Comparison of ENCODE assay signal across 8 cellular contexts in the genomic region with DNA sequence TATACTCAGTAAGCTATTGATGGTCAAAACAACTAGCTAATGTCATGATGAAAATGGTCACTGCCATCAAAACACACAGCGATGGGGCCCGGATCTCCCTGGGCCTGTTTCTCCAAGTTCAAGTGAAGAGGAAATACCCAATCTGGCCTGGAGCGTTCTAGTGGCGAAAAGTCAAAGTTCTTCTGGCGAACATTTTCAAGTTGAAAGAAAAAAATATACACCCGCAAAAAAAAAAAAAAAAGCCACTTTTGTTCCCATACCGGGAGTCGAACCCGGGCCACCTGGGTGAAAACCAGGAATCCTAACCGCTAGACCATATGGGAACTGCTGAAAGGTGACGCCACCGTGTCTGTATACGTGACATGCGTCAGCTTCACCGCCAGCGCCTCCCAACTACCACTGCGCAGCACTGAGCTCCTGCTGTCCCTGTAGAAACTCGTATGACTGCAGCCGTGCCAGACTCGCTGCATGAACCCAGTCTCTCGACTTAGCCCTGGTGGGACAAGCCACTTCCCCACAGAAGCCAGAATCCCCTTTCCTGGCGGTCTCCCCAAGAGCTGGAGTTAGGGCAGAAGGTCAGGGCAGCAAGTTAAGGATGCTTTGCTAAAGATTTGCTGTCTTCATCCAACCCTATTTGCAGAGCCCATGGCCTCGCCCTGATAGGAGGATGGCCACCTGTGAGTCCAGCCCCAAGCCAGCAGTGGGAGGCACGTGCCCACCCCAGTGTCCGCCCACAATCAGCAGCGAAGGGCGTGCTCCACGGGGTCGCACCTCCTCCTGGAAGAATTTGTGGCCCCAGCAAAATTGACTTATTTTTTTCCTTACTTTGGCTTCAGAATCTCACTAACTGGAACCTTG. TPM values are rescaled to one million over a fixed set of nuclear protein-coding genes. Genes with fewer than 3 reads are reported as not detected.
DNase-seq lines count a peak whose midpoint lies in the region; ATAC-seq, FAIRE-seq and TF ChIP-seq lines count a peak whose summit lies in the region.

No MANE protein-coding gene starts in this region.

- peak; percentile 65 for ATAC-seq in K562
- no peak for ATAC-seq in HG03457 (IDR thresholded peaks at IDR 0.05; ENCODE audit: unreplicated experiment)

- FAIRE-seq in K562 (lab: Jason Lieb, UNC) = peak; percentile 78

- CTCF ChIA-PET in Caco-2 (lab: Charles Lee) = no interaction called here
- CTCF ChIA-PET in SK-N-SH (lab: Yijun Ruan, JAX) = interaction anchor here (1.0 to 7.6 kb wide), 3 partner anchors 19 to 407 kb away, joined by 4 to 113 read pairs (median 5); a partner anchor contains a TSS
- CTCF ChIA-PET in K562 (lab: Yijun Ruan, JAX; ENCODE audit: low intra/inter-chr PET ratio) = interaction anchor here (0.6 kb wide), 1 partner anchor 181 kb away, joined by 4 read pairs; no protein-coding TSS in a partner anchor

- H3K36me3 Mint-ChIP-seq in Caco-2 (ENCODE audit: insufficient read depth, unreplicated experiment) = peaks cover 40% of the 10 kb centered on the region

- BruUV-seq in Caco-2 (replicated peaks; lab: Mats Ljungman, UMichigan) (no TSS peak), K562 (replicated peaks; lab: Mats Ljungman, UMichigan) (no TSS peak)

- H3K36me3 ChIP-seq in Caco-2 (ENCODE audit: control insufficient read depth, insufficient read depth, low read length) (no peaks in the 10 kb centered on the region), SK-N-SH (replicated peaks in 1 of 2; ENCODE audit: control insufficient read depth in 1 of 2, insufficient read depth in 2 of 2, low read length in 1 of 2) (peaks cover 3 to 13% of the 10 kb centered on the region in 2 experiments), K562 (ENCODE audit: control insufficient read depth, insufficient read depth, low read length) (peaks cover 20% of the 10 kb centered on the region), hepatocyte (replicated peaks; ENCODE audit: insufficient read depth, low read depth) (no peaks in the 10 kb centered on the region)

- peak overlapping the region; percentile 32 for H3K4me3 ChIP-seq in Caco-2 (ENCODE audit: low read depth, low read length)
- peak overlapping the region; percentile 58 to 64 for H3K4me3 ChIP-seq in SK-N-SH (ENCODE audit: low read depth in 2 of 2, low read length in 1 of 2)
- peak overlapping the region; percentile 44 for H3K4me3 ChIP-seq in K562
- peak overlapping the region; percentile 2 for H3K4me3 ChIP-seq in hepatocyte

- 9% methylated on average over 21 of the region's 29 CpGs for WGBS in SK-N-SH (ENCODE audit: low lambda C conversion rate)
- 5% methylated on average over 28 of the region's 29 CpGs for WGBS in K562 (ENCODE audit: insufficient coverage, low coverage, missing lambda C conversion rate)
- 7% methylated on average over 29 of the region's 29 CpGs for WGBS in hepatocyte (ENCODE audit: low lambda C conversion rate, missing lambda C conversion rate)

- H3K79me2 ChIP-seq in SK-N-SH (ENCODE audit: insufficient read depth) = no peaks in the 10 kb centered on the region; the same call in 1 of the 2 replicates
- peaks cover 19% of the 10 kb centered on the region for H3K79me2 ChIP-seq in K562 (ENCODE audit: control insufficient read depth, insufficient read depth, low read length)
- H3K79me2 ChIP-seq in hepatocyte = peaks cover 5% of the 10 kb centered on the region

- peak overlapping the region; percentile 75; the same call in 1 of the 2 replicates for H2AFZ ChIP-seq in SK-N-SH (ENCODE audit: low read depth)
- peak overlapping the region; percentile 85 for H2AFZ ChIP-seq in K562 (ENCODE audit: low read depth, low read length)
- H2AFZ ChIP-seq in hepatocyte = peak overlapping the region; percentile 20

- H3K4me2 ChIP-seq in SK-N-SH (peak overlapping the region; percentile 74), K562 (ENCODE audit: insufficient read depth, low read length) (peak overlapping the region; percentile 92), hepatocyte (peak overlapping the region; percentile 76)

- H3K4me1 ChIP-seq in Caco-2 = peaks cover 3% of the 10 kb centered on the region; the same call in 1 of the 2 replicates
- H3K4me1 ChIP-seq in SK-N-SH (ENCODE audit: control insufficient read depth in 1 of 2, insufficient read depth in 2 of 2, low read depth in 1 of 2, low read length in 1 of 2) = peaks cover 7 to 23% of the 10 kb centered on the region in 2 experiments; a peak in 3 of 4 replicates
- peaks cover 36 to 51% of the 10 kb centered on the region in 2 experiments for H3K4me1 ChIP-seq in K562 (replicated peaks in 1 of 2; ENCODE audit: control insufficient read depth in 2 of 2, insufficient read depth in 2 of 2, low read length in 2 of 2)
- H3K4me1 ChIP-seq in hepatocyte (ENCODE audit: insufficient read depth) = peaks cover 7% of the 10 kb centered on the region

- POLR2A ChIA-PET in Caco-2 (lab: Charles Lee) (no interaction called here), SK-N-SH (lab: Yijun Ruan, JAX) (interaction anchor here (0.7 kb wide), 1 partner anchor 133 kb away, joined by 5 read pairs; no protein-coding TSS in a partner anchor), K562 (lab: Yijun Ruan, JAX) (interaction anchor here (0.7 to 1.8 kb wide), 4 partner anchors 19 to 156 kb away, joined by 3 to 7 read pairs (median 3); a partner anchor contains a TSS)

- H3F3A ChIP-seq in SK-N-SH (replicated peaks; ENCODE audit: insufficient read depth) = peaks cover 15% of the 10 kb centered on the region

- DNase-seq in Caco-2 (peak; percentile 74 to 75), HuH-7.5 (ENCODE audit: low spot score) (peak; percentile 48), SK-N-SH (peak; percentile 87), K562 (ENCODE audit: extremely low read depth in 1 of 4, low spot score in 3 of 4) (peak; percentile 74 to 86 (median 82)), hepatocyte (ENCODE audit: low spot score) (peak; percentile 93), renal cortical epithelial cell (ENCODE audit: low read depth) (peak; percentile 63), NOMO-1 treated with dmso at 0.1 percent for 144 hours (lab: John Stamatoyannopoulos, UW; ENCODE audit: unreplicated experiment) (no peak)

- TF ChIP-seq POLR2A in K562 (conservative IDR thresholded peaks at IDR 0.05) = peak; percentile 93

- H3K9me3 Mint-ChIP-seq in Caco-2 (ENCODE audit: unreplicated experiment) = no peaks in the 10 kb centered on the region

- H3K4me1 Mint-ChIP-seq in Caco-2 (ENCODE audit: low read depth, unreplicated experiment) = peaks cover 13% of the 10 kb centered on the region

- no peaks in the 10 kb centered on the region for H3K27me3 ChIP-seq in Caco-2 (replicated peaks; ENCODE audit: control insufficient read depth, insufficient read depth, low read length)
- H3K27me3 ChIP-seq in SK-N-SH (ENCODE audit: insufficient read depth) = no peaks in the 10 kb centered on the region
- no peaks in the 10 kb centered on the region for H3K27me3 ChIP-seq in K562 (ENCODE audit: control insufficient read depth in 2 of 2, insufficient read depth in 2 of 2, low read length in 2 of 2)
- no peaks in the 10 kb centered on the region for H3K27me3 ChIP-seq in hepatocyte

- peak in 1 of 2 experiments; percentile 26; a peak in 1 of 4 replicates for TF ChIP-seq EP300 in SK-N-SH (IDR thresholded peaks at IDR 0.05; ENCODE audit: borderline replicate concordance in 1 of 2, low read depth in 1 of 2, low read length in 1 of 2)
- peak; percentile 76 for TF ChIP-seq EP300 in K562 (IDR thresholded peaks at IDR 0.05; ENCODE audit: low read length)

- TF ChIP-seq CTCF in Caco-2 (IDR thresholded peaks at IDR 0.05; ENCODE audit: insufficient read depth in 1 of 2, low read depth in 1 of 2, low read length in 1 of 2, severe bottlenecking in 1 of 2, unreplicated experiment in 1 of 2) (no peak), SK-N-SH (IDR thresholded peaks at IDR 0.05) (0 out of 2 replicates have a peak, but pooled peaks have one; percentile 7), K562 (IDR thresholded peaks at IDR 0.05 in 2 of 3, conservative IDR thresholded peaks at IDR 0.05 in 1 of 3; ENCODE audit: insufficient read depth in 2 of 3, low read depth in 1 of 3, low read length in 3 of 3) (no peak), hepatocyte (IDR thresholded peaks at IDR 0.05; ENCODE audit: poor library complexity) (no peak)

- no peaks in the 10 kb centered on the region for H4K20me1 ChIP-seq in SK-N-SH (ENCODE audit: insufficient read depth)
- H4K20me1 ChIP-seq in K562 (replicated peaks; ENCODE audit: control insufficient read depth, insufficient read depth, low read length) = no peaks in the 10 kb centered on the region
- no peaks in the 10 kb centered on the region for H4K20me1 ChIP-seq in hepatocyte (ENCODE audit: insufficient read depth, poor library complexity, severe bottlenecking)

- in situ Hi-C loops in K562 (cut with MboI) = loop anchor here (5.0 to 25.0 kb wide), 3 partner anchors 155 to 1175 kb away; a partner anchor contains a TSS

- H3K27ac Mint-ChIP-seq in Caco-2 (ENCODE audit: unreplicated experiment) = peak overlapping the region; percentile 83

- H3K9me3 ChIP-seq in Caco-2 = no peaks in the 10 kb centered on the region
- H3K9me3 ChIP-seq in SK-N-SH = no peaks in the 10 kb centered on the region
- no peaks in the 10 kb centered on the region for H3K9me3 ChIP-seq in K562 (replicated peaks; ENCODE audit: control insufficient read depth, insufficient read depth, low read depth, low read length)
- no peaks in the 10 kb centered on the region for H3K9me3 ChIP-seq in hepatocyte (ENCODE audit: low read depth)

- peak overlapping the region; percentile 42 to 81 for H3K27ac ChIP-seq in SK-N-SH (ENCODE audit: low read depth in 2 of 2, low read length in 1 of 2)
- H3K27ac ChIP-seq in K562 (ENCODE audit: extremely low read depth, low read depth, low read length) = peak overlapping the region; percentile 78
- peak overlapping the region; percentile 61 for H3K27ac ChIP-seq in hepatocyte

- no peaks in the 10 kb centered on the region for H3K9me2 ChIP-seq in SK-N-SH
- no peaks in the 10 kb centered on the region for H3K9me2 ChIP-seq in hepatocyte (replicated peaks; ENCODE audit: insufficient read depth)

- peak overlapping the region; percentile 70 for H3K4me3 Mint-ChIP-seq in Caco-2 (ENCODE audit: unreplicated experiment)

- TF ChIP-seq RAD21 in SK-N-SH (IDR thresholded peaks at IDR 0.05; ENCODE audit: low read length) (no peak), K562 (CRISPR knock-in tag; conservative IDR thresholded peaks at IDR 0.05 in 1 of 2, IDR thresholded peaks at IDR 0.05 in 1 of 2) (no peak)

- intact Hi-C loops in Caco-2 (cut with micrococcal nuclease; ENCODE audit: unreplicated experiment) (no loop called here), K562 (cut with micrococcal nuclease) (no loop called here)

- no peaks in the 10 kb centered on the region for H3K9me1 ChIP-seq in K562 (ENCODE audit: control insufficient read depth, insufficient read depth, low read length)

- 0 out of 2 replicates have a peak overlapping the region, but pooled peaks have one; percentile 5 for H3K9ac ChIP-seq in SK-N-SH
- peak overlapping the region; percentile 68 to 89 for H3K9ac ChIP-seq in K562 (ENCODE audit: insufficient read depth in 1 of 2, low read depth in 2 of 2, low read length in 2 of 2)

- H3K27me3 Mint-ChIP-seq in Caco-2 (ENCODE audit: insufficient read depth, unreplicated experiment) = peaks cover 2% of the 10 kb centered on the region

RNA-seq across cellular contexts. Expression of a gene that starts 5.6 kb away (rescaled TPM):
- total RNA-seq in Caco-2 (2022) (105 and 120 TPM in 2 replicates), K562 (2014; rRNA removed) (187 and 239 TPM in 2 replicates), K562 (2014; rRNA removed; fragmentation: Illumina TruSeq; extraction: Trizol) (42.1 and 52.9 TPM in 2 replicates), K562 (2015; rRNA removed; fragmentation: Illumina TruSeq; extraction: Trizol) (97.8 and 103 TPM in 2 replicates), K562 (2021) (164 and 167 TPM in 2 replicates), hepatocyte (49.1 and 52.4 TPM in 2 replicates), renal cortical epithelial cell (96.5 and 102 TPM in 2 replicates)
- polyA plus RNA-seq in SK-N-SH (2012; rRNA removed) (247 and 252 TPM in 2 replicates), K562 (2011; rRNA removed) (127 and 158 TPM in 2 replicates), K562 (2014; fragmentation: Illumina TruSeq; extraction: Trizol) (100.0 and 155 TPM in 2 replicates), K562 (2014; fragmentation: Nextera tagmentation; extraction: Ambion mirVana) (10 to 100 TPM; 35.4 to 53.3 TPM), K562 (2014; rRNA removed) (209 and 231 TPM in 2 replicates), hepatocyte (56.4 and 80.9 TPM in 2 replicates)
- 119 and 157 TPM in 2 replicates for polyA plus RNA-seq in SK-N-SH (2012; cell fraction: cytosol; rRNA removed)
- polyA plus RNA-seq in SK-N-SH (2012; cell fraction: nucleus; rRNA removed) = 491 and 516 TPM in 2 replicates
- total RNA-seq in K562 (2011; cell fraction: chromatin; rRNA removed; ENCODE audit: low replicate concordance) = 74.0 and 256 TPM in 2 replicates
- total RNA-seq in K562 (2011; cell fraction: nucleolus; rRNA removed) = 209 and 220 TPM in 2 replicates
- total RNA-seq in K562 (2011; cell fraction: nucleoplasm; rRNA removed) = 139 and 147 TPM in 2 replicates
- polyA plus RNA-seq in K562 (2011; cell fraction: cytosol; rRNA removed) = 271 and 517 TPM in 2 replicates
- 407 and 557 TPM in 2 replicates for polyA plus RNA-seq in K562 (2011; cell fraction: nucleus; rRNA removed)
- polyA plus RNA-seq in K562 (2012) = 134 and 149 TPM in 2 replicates
- 51.7 and 70.1 TPM in 2 replicates for polyA minus RNA-seq in K562 (2011; rRNA and poly(A)+ RNA removed)
- polyA minus RNA-seq in K562 (2011; cell fraction: cytosol; rRNA and poly(A)+ RNA removed) = 78.1 and 83.2 TPM in 2 replicates
- polyA minus RNA-seq in K562 (2011; cell fraction: nucleus; rRNA and poly(A)+ RNA removed) = 115 and 121 TPM in 2 replicates

RNA-seq across cellular contexts. Expression of a gene that starts 18.8 kb away (rescaled TPM):
- total RNA-seq in Caco-2 (2022) (46.5 and 51.0 TPM in 2 replicates), K562 (2014; rRNA removed) (49.6 and 57.0 TPM in 2 replicates), K562 (2014; rRNA removed; fragmentation: Illumina TruSeq; extraction: Trizol) (36.9 and 37.6 TPM in 2 replicates), K562 (2015; rRNA removed; fragmentation: Illumina TruSeq; extraction: Trizol) (35.2 and 38.5 TPM in 2 replicates), K562 (2021) (64.0 and 64.4 TPM in 2 replicates), hepatocyte (34.8 and 35.7 TPM in 2 replicates), renal cortical epithelial cell (9.2 and 32.4 TPM in 2 replicates)
- polyA plus RNA-seq in SK-N-SH (2012; rRNA removed) (30.4 and 31.7 TPM in 2 replicates), K562 (2011; rRNA removed) (51.0 and 58.7 TPM in 2 replicates), K562 (2014; fragmentation: Illumina TruSeq; extraction: Trizol) (79.5 and 90.7 TPM in 2 replicates), K562 (2014; fragmentation: Nextera tagmentation; extraction: Ambion mirVana) (10 to 100 TPM; 11.6 to 19.3 TPM), K562 (2014; rRNA removed) (67.4 and 76.7 TPM in 2 replicates), hepatocyte (34.7 and 41.6 TPM in 2 replicates)
- 15.8 and 19.8 TPM in 2 replicates for polyA plus RNA-seq in SK-N-SH (2012; cell fraction: cytosol; rRNA removed)
- 144 and 155 TPM in 2 replicates for polyA plus RNA-seq in SK-N-SH (2012; cell fraction: nucleus; rRNA removed)
- total RNA-seq in K562 (2011; cell fraction: chromatin; rRNA removed; ENCODE audit: low replicate concordance) = 213 and 354 TPM in 2 replicates
- total RNA-seq in K562 (2011; cell fraction: nucleolus; rRNA removed) = 191 TPM in 2 replicates
- 220 and 291 TPM in 2 replicates for total RNA-seq in K562 (2011; cell fraction: nucleoplasm; rRNA removed)
- polyA plus RNA-seq in K562 (2011; cell fraction: cytosol; rRNA removed) = 53.2 and 74.2 TPM in 2 replicates
- polyA plus RNA-seq in K562 (2011; cell fraction: nucleus; rRNA removed) = 140 and 232 TPM in 2 replicates
- 44.4 and 61.5 TPM in 2 replicates for polyA plus RNA-seq in K562 (2012)
- polyA minus RNA-seq in K562 (2011; rRNA and poly(A)+ RNA removed) = 42.3 and 45.7 TPM in 2 replicates
- 31.4 and 33.8 TPM in 2 replicates for polyA minus RNA-seq in K562 (2011; cell fraction: cytosol; rRNA and poly(A)+ RNA removed)
- 74.3 and 76.3 TPM in 2 replicates for polyA minus RNA-seq in K562 (2011; cell fraction: nucleus; rRNA and poly(A)+ RNA removed)

Comparison
In these comparisons a context has a peak if more than half of its experiments do, and no peak if none do; other contexts are left out.
1. H3K4me3 ChIP-seq: peak in every context shown above with its lines; median percentile 61 in SK-N-SH; 44 in K562; 32 in Caco-2; 2 in hepatocyte.
2. H2AFZ ChIP-seq: peak in every context shown above with its lines; median percentile 85 in K562; 75 in SK-N-SH; 20 in hepatocyte.